In the genomic region with DNA sequence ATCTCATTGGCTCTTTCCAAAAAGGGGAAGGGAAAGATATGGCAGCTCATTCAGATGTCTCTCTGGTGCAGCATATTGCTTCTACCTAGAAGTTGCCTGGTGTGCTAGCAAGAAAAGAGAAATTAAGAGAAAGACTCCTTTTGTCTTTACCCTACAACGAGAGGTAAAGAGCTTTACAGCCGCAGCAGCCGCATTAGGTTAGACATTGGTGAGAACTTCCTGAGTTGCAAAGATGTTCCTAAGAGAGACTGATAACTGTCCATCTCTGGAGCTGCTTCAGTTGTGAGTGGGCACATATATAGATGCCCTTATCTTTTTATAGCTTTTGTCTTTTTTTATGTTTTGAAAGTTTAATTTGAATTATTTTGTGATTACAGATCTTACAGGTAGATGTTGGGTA, we compare ENCODE assay signal across 1 cellular context.
TF ChIP-seq lines count a peak whose summit lies in the region.

No MANE protein-coding gene starts in this region.

TF ChIP-seq in SK-N-SH treated with all-trans-retinoic acid at 6 μM for 48 hours, 23 proteins besides CTCF, POLR2A, EP300 and RAD21 (continued from another document):
- no peak for TF ChIP-seq ZFP3 (CRISPR knock-in tag; IDR thresholded peaks at IDR 0.05)
- TF ChIP-seq, protein P1, sequence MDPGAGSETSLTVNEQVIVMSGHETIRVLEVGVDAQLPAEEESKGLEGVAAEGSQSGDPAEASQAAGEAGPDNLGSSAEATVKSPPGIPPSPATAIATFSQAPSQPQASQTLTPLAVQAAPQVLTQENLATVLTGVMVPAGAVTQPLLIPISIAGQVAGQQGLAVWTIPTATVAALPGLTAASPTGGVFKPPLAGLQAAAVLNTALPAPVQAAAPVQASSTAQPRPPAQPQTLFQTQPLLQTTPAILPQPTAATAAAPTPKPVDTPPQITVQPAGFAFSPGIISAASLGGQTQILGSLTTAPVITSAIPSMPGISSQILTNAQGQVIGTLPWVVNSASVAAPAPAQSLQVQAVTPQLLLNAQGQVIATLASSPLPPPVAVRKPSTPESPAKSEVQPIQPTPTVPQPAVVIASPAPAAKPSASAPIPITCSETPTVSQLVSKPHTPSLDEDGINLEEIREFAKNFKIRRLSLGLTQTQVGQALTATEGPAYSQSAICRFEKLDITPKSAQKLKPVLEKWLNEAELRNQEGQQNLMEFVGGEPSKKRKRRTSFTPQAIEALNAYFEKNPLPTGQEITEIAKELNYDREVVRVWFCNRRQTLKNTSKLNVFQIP (CRISPR knock-in tag; IDR thresholded peaks at IDR 0.05; ENCODE audit: borderline replicate concordance, low read depth): no peak
- TF ChIP-seq, protein P2, sequence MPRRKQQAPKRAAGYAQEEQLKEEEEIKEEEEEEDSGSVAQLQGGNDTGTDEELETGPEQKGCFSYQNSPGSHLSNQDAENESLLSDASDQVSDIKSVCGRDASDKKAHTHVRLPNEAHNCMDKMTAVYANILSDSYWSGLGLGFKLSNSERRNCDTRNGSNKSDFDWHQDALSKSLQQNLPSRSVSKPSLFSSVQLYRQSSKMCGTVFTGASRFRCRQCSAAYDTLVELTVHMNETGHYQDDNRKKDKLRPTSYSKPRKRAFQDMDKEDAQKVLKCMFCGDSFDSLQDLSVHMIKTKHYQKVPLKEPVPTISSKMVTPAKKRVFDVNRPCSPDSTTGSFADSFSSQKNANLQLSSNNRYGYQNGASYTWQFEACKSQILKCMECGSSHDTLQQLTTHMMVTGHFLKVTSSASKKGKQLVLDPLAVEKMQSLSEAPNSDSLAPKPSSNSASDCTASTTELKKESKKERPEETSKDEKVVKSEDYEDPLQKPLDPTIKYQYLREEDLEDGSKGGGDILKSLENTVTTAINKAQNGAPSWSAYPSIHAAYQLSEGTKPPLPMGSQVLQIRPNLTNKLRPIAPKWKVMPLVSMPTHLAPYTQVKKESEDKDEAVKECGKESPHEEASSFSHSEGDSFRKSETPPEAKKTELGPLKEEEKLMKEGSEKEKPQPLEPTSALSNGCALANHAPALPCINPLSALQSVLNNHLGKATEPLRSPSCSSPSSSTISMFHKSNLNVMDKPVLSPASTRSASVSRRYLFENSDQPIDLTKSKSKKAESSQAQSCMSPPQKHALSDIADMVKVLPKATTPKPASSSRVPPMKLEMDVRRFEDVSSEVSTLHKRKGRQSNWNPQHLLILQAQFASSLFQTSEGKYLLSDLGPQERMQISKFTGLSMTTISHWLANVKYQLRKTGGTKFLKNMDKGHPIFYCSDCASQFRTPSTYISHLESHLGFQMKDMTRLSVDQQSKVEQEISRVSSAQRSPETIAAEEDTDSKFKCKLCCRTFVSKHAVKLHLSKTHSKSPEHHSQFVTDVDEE (CRISPR knock-in tag; IDR thresholded peaks at IDR 0.05): no peak
- TF ChIP-seq, protein P3, sequence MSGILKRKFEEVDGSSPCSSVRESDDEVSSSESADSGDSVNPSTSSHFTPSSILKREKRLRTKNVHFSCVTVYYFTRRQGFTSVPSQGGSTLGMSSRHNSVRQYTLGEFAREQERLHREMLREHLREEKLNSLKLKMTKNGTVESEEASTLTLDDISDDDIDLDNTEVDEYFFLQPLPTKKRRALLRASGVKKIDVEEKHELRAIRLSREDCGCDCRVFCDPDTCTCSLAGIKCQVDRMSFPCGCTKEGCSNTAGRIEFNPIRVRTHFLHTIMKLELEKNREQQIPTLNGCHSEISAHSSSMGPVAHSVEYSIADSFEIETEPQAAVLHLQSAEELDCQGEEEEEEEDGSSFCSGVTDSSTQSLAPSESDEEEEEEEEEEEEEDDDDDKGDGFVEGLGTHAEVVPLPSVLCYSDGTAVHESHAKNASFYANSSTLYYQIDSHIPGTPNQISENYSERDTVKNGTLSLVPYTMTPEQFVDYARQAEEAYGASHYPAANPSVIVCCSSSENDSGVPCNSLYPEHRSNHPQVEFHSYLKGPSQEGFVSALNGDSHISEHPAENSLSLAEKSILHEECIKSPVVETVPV (CRISPR knock-in tag; IDR thresholded peaks at IDR 0.05): no peak
- TF ChIP-seq ZC3H10 (CRISPR knock-in tag; IDR thresholded peaks at IDR 0.05): no peak
- no peak for TF ChIP-seq BACH2 (CRISPR knock-in tag; IDR thresholded peaks at IDR 0.05; ENCODE audit: borderline replicate concordance)
- no peak for TF ChIP-seq CSDC2 (CRISPR knock-in tag; IDR thresholded peaks at IDR 0.05)
- TF ChIP-seq RARB (CRISPR knock-in tag; IDR thresholded peaks at IDR 0.05): no peak
- no peak for TF ChIP-seq ESRRG (CRISPR knock-in tag; IDR thresholded peaks at IDR 0.05)
- TF ChIP-seq TOX (CRISPR knock-in tag; IDR thresholded peaks at IDR 0.05; ENCODE audit: borderline replicate concordance): no peak
- TF ChIP-seq OSR1 (CRISPR knock-in tag; IDR thresholded peaks at IDR 0.05): no peak
- TF ChIP-seq ZFP30 (CRISPR knock-in tag; IDR thresholded peaks at IDR 0.05): no peak
- TF ChIP-seq ZNF70 (CRISPR knock-in tag; IDR thresholded peaks at IDR 0.05): no peak
